In genomic region chr1:92538048-92538412, GRCh38 we compare ENCODE assay signal across 9 cellular contexts. TPM values are rescaled to one million over a fixed set of nuclear protein-coding genes. Genes with fewer than 3 reads are reported as not detected.
DNase-seq lines count a peak whose midpoint lies in the region; ATAC-seq, FAIRE-seq and TF ChIP-seq lines count a peak whose summit lies in the region.
"Had no signal": no experiment of that assay in that cellular context is flagged by ENCODE, and none has a peak within 500 bp of the region (broad histone marks: within the 10 kb centered on the region; RNA-seq: fewer than 3 reads in every experiment).

No MANE protein-coding gene starts in this region.

- CTCF ChIA-PET in HepG2 (lab: Yijun Ruan, JAX; ENCODE audit: low intra/inter-chr PET ratio, low total read pairs): no interaction called here

- DNase-seq in M059J (ENCODE audit: low read depth): peak; percentile 60
- DNase-seq in HepG2 (ENCODE audit: low spot score): no peak
- no peak for DNase-seq in NCI-H510A (lab: John Stamatoyannopoulos, UW)
- DNase-seq in body of pancreas: no peak
- DNase-seq in gastrocnemius medialis: no peak
- DNase-seq in Kasumi-1 (lab: John Stamatoyannopoulos, UW): no peak

- no peak for TF ChIP-seq EP300 in HepG2 (IDR thresholded peaks at IDR 0.05; ENCODE audit: low read depth in 2 of 2, low read length in 2 of 2)
- no peak for TF ChIP-seq EP300 in HepG2 (CRISPR knock-in tag; IDR thresholded peaks at IDR 0.05; ENCODE audit: borderline replicate concordance)

- FAIRE-seq in HepG2 (lab: Jason Lieb, UNC): no peak

- no peak for TF ChIP-seq POLR2A in HepG2 (IDR thresholded peaks at IDR 0.05; ENCODE audit: insufficient read depth in 1 of 2, low read depth in 2 of 2, low read length in 2 of 2)
- TF ChIP-seq POLR2A in body of pancreas (IDR thresholded peaks at IDR 0.05): no peak
- TF ChIP-seq POLR2A in gastrocnemius medialis (IDR thresholded peaks at IDR 0.05): no peak

- H3K4me3 ChIP-seq in HepG2 (replicated peaks in 1 of 3; ENCODE audit: insufficient read depth in 1 of 3, low read depth in 2 of 3, low read length in 3 of 3) (no peak overlapping the region), body of pancreas (no peak overlapping the region), gastrocnemius medialis (no peak overlapping the region)

- peak overlapping the region; percentile 55; the same call in 1 of the 2 replicates for H3K4me2 ChIP-seq in HepG2 (ENCODE audit: low read depth, low read length)

- in situ Hi-C loops in HepG2 (cut with HindIII; ENCODE audit: extremely low pct_ligation_motif_present, low pct_unique_long_range_greater_than_20kb): no loop called here
- in situ Hi-C loops in gastrocnemius medialis (cut with MboI; ENCODE audit: low sequenced_read_pairs in 4 of 4): no loop called here

- no TSS peak for BruUV-seq in HepG2 (replicated peaks; lab: Mats Ljungman, UMichigan)

- H3K27me3 ChIP-seq in HepG2 (ENCODE audit: control insufficient read depth in 1 of 2, insufficient read depth in 2 of 2, low read length in 2 of 2): no peaks in the 10 kb centered on the region
- no peaks in the 10 kb centered on the region for H3K27me3 ChIP-seq in body of pancreas
- no peaks in the 10 kb centered on the region for H3K27me3 ChIP-seq in gastrocnemius medialis

- no peaks in the 10 kb centered on the region for H4K20me1 ChIP-seq in HepG2 (ENCODE audit: insufficient read depth, low read length)

- H3K36me3 ChIP-seq in HepG2 (replicated peaks in 1 of 2; ENCODE audit: control insufficient read depth in 1 of 2, insufficient read depth in 2 of 2, low read length in 2 of 2) (no peaks in the 10 kb centered on the region), body of pancreas (replicated peaks in 1 of 2; ENCODE audit: insufficient read depth in 1 of 2, low read depth in 2 of 2) (no peaks in the 10 kb centered on the region), gastrocnemius medialis (no peaks in the 10 kb centered on the region)

- H3K9ac ChIP-seq in HepG2 (ENCODE audit: insufficient read depth, low read depth, low read length): 0 out of 2 replicates have a peak overlapping the region, but pooled peaks have one; percentile 39

- H3K9me3 ChIP-seq in HepG2 (ENCODE audit: low read length) (no peaks in the 10 kb centered on the region), body of pancreas (no peaks in the 10 kb centered on the region), gastrocnemius medialis (no peaks in the 10 kb centered on the region)

- no peaks in the 10 kb centered on the region for H3K79me2 ChIP-seq in HepG2 (ENCODE audit: insufficient read depth, low read length)

- WGBS in HepG2 (ENCODE audit: low lambda C conversion rate): 86% methylated on average over 2 of the region's 2 CpGs
- WGBS in body of pancreas, 2 donors: 10 to 11% methylated on average over 2 of the region's 2 CpGs

- H2AFZ ChIP-seq in HepG2 (ENCODE audit: low read length): no peak overlapping the region

- intact Hi-C loops in HepG2 (cut with micrococcal nuclease; ENCODE audit: unreplicated experiment): no loop called here
- intact Hi-C loops in body of pancreas (cut with DNase I): no loop called here
- intact Hi-C loops in gastrocnemius medialis (cut with DNase I; ENCODE audit: low total_unique reads): no loop called here

- no peak for TF ChIP-seq CTCF in HepG2 (CRISPR knock-in tag; IDR thresholded peaks at IDR 0.05)
- TF ChIP-seq CTCF in body of pancreas (IDR thresholded peaks at IDR 0.05): no peak
- no peak for TF ChIP-seq CTCF in gastrocnemius medialis (IDR thresholded peaks at IDR 0.05 in 4 of 5, conservative IDR thresholded peaks at IDR 0.05 in 1 of 5)

- no peak for TF ChIP-seq RAD21 in HepG2 (CRISPR knock-in tag; IDR thresholded peaks at IDR 0.05)

- H3K27ac ChIP-seq in HepG2 (ENCODE audit: extremely low read length, insufficient read depth, low read length): peak overlapping the region; percentile 86
- no peak overlapping the region for H3K27ac ChIP-seq in body of pancreas
- no peak overlapping the region for H3K27ac ChIP-seq in gastrocnemius medialis
- H3K27ac ChIP-seq: epithelial cell of prostate had no signal

- POLR2A ChIA-PET in HepG2 (lab: Yijun Ruan, JAX): interaction anchor here (1.2 to 2.6 kb wide), 3 partner anchors 34 to 247 kb away, joined by 3 to 22 read pairs (median 15); partner anchors contain the start of genes EVI5 and GFI1

- ATAC-seq in GM18861 (IDR thresholded peaks at IDR 0.05; ENCODE audit: unreplicated experiment) (peak; percentile 75), GM21825 (IDR thresholded peaks at IDR 0.05; ENCODE audit: unreplicated experiment) (peak; percentile 70), HepG2 (no peak), body of pancreas (no peak), gastrocnemius medialis (no peak)

- H3K4me1 ChIP-seq in HepG2 (ENCODE audit: insufficient read depth, low read length): peaks cover 33% of the 10 kb centered on the region
- H3K4me1 ChIP-seq in body of pancreas: peaks cover 18% of the 10 kb centered on the region
- no peaks in the 10 kb centered on the region for H3K4me1 ChIP-seq in gastrocnemius medialis

TF ChIP-seq in HepG2, 621 proteins besides CTCF, POLR2A, EP300 and RAD21:
- no peak for TF ChIP-seq ZNF615 (CRISPR knock-in tag; IDR thresholded peaks at IDR 0.05; ENCODE audit: borderline replicate concordance)
- peak; percentile 82; the same call in 1 of the 2 replicates for TF ChIP-seq SNAPC4 (CRISPR knock-in tag; IDR thresholded peaks at IDR 0.05)

RNA-seq across cellular contexts. Expression of gene GFI1, which starts 51.3 kb away (rescaled TPM):
- 2.0 and 2.3 TPM in 2 replicates for total RNA-seq in M059J (2014; rRNA removed; shearing (Covaris generic))
- total RNA-seq in HepG2 (2016; rRNA removed; fragmentation: Illumina TruSeq; extraction: Trizol) (10.0 and 10.3 TPM in 2 replicates), body of pancreas (10 to 100 TPM in 1 of 2 donors, 1 to 10 TPM in 1; 6.7 to 14.5 TPM), gastrocnemius medialis (not detected)
- total RNA-seq in HepG2 (2016; cell fraction: cytosol; rRNA removed; fragmentation: Illumina TruSeq; extraction: Trizol; ENCODE audit: low read depth): 2.2 and 2.4 TPM in 2 replicates
- total RNA-seq in HepG2 (2016; cell fraction: insoluble cytoplasmic fraction; rRNA removed; fragmentation: Illumina TruSeq; extraction: Trizol): 7.8 and 10.1 TPM in 2 replicates
- 7.6 and 8.3 TPM in 2 replicates for total RNA-seq in HepG2 (2016; cell fraction: membrane; rRNA removed; fragmentation: Illumina TruSeq; extraction: Trizol)
- 8.2 and 9.3 TPM in 2 replicates for total RNA-seq in HepG2 (2016; cell fraction: nucleus; rRNA removed; fragmentation: Illumina TruSeq; extraction: Trizol)
- polyA plus RNA-seq in HepG2 (2011; rRNA removed): 8.7 and 10.5 TPM in 2 replicates
- polyA plus RNA-seq in HepG2 (2011; cell fraction: cytosol; rRNA removed): 6.4 and 8.9 TPM in 2 replicates
- polyA plus RNA-seq in HepG2 (2011; cell fraction: nucleus; rRNA removed): 20.6 and 24.5 TPM in 2 replicates
- polyA plus RNA-seq in HepG2 (2012): 5.6 and 9.4 TPM in 2 replicates
- 1.7 and 1.8 TPM in 2 replicates for polyA plus RNA-seq in HepG2 (2016; cell fraction: cytosol; fragmentation: Illumina TruSeq; extraction: Trizol; ENCODE audit: low read depth)
- 9.4 and 11.2 TPM in 2 replicates for polyA plus RNA-seq in HepG2 (2016; cell fraction: insoluble cytoplasmic fraction; fragmentation: Illumina TruSeq; extraction: Trizol; ENCODE audit: low read depth)
- polyA plus RNA-seq in HepG2 (2016; cell fraction: membrane; fragmentation: Illumina TruSeq; extraction: Trizol; ENCODE audit: low read depth): 5.1 and 6.1 TPM in 2 replicates
- polyA plus RNA-seq in HepG2 (2016; cell fraction: nucleus; fragmentation: Illumina TruSeq; extraction: Trizol; ENCODE audit: insufficient read depth, low read depth): 17.1 and 17.5 TPM in 2 replicates
- 1.0 and 21.8 TPM in 2 replicates for polyA minus RNA-seq in HepG2 (2011; rRNA and poly(A)+ RNA removed; ENCODE audit: low replicate concordance)
- polyA minus RNA-seq in HepG2 (2011; cell fraction: cytosol; rRNA and poly(A)+ RNA removed): 6.8 and 9.8 TPM in 2 replicates
- 14.0 and 15.8 TPM in 2 replicates for polyA minus RNA-seq in HepG2 (2011; cell fraction: nucleus; rRNA and poly(A)+ RNA removed)

Comparison
In these comparisons a context has a peak if more than half of its experiments do, and no peak if none do; other contexts are left out.
1. ATAC-seq: peak in GM18861 (single experiment) and GM21825 (single experiment); none in HepG2 (single experiment), body of pancreas (single experiment) and gastrocnemius medialis (0 of 2).